Comparison of ENCODE assay signal across 33 cellular contexts in genomic region chr18:56386856-56387255, GRCh38.
"Had no signal": no experiment of that assay in that cellular context is flagged by ENCODE, and none has a peak within 500 bp of the region (broad histone marks: within the 10 kb centered on the region; RNA-seq: fewer than 3 reads in every experiment).

No MANE protein-coding gene starts in this region.

- H3K27ac ChIP-seq: KMS-11 had no signal

- H3K36me3 ChIP-seq: MG63 had no signal

- H3K4me2 ChIP-seq: KMS-11 had no signal

- H3K27me3 ChIP-seq: MG63 had no signal

- DNase-seq: Karpas-422, Kasumi-1, MG63, MM.1S, MV-4-11, NCI-H1048, NCI-H1092, NCI-H1092 treated with DMSO at 0.1 percent for 48 hours, NCI-H1105, NCI-H1105 treated with DMSO at 0.1 percent for 48 hours, NCI-H1417 treated with DMSO at 0.1 percent for 48 hours, NCI-H1436, NCI-H1436 treated with DMSO at 0.1 percent for 48 hours, NCI-H146, NCI-H1694, NCI-H1694 treated with DMSO at 0.1 percent for 48 hours, NCI-H187, NCI-H187 treated with DMSO at 0.1 percent for 48 hours, NCI-H1930, NCI-H2029, NCI-H2029 treated with DMSO at 0.1 percent for 48 hours, NCI-H2081, NCI-H2081 treated with DMSO at 0.1 percent for 48 hours, NCI-H2107, NCI-H2171, NCI-H2171 treated with DMSO at 0.1 percent for 48 hours, NCI-H2227 treated with DMSO at 0.1 percent for 48 hours, NCI-H226, NCI-H345, NCI-H446, NCI-H446 treated with DMSO at 0.1 percent for 48 hours, NCI-H510A had no signal

- H3K4me3 ChIP-seq: MG63 had no signal

- H3K9me3 ChIP-seq: MG63 had no signal

- H3K9ac ChIP-seq: KMS-11 had no signal
